In the genomic region with DNA sequence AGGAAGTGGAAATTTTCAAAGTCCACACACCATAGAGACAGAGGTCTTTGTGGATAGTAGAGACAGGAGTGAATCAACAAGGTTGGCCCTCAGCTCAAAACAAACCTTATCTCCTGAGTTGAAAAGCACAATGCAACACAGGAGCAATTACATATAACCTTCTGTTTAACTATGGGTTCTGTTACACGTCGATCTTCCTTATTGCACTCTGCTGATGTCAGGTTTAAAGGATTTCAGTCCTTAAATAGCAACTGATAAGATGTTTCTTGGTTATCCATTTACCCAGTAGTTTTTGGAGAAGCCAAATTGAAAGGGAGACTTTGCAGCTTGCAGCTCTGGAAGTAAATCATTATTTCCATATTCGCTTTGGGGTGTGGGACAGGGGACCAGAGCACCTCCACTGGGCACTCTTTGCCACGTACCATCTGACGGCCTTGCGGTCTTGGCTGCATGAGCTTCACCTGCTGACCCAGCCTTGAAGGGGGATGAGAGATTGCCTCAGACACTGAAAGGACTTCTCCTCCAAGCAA, we compare ENCODE assay signal across 22 cellular contexts. TPM values are rescaled to one million over a fixed set of nuclear protein-coding genes. Genes with fewer than 3 reads are reported as not detected.
A peak's percentile ranks its signal among the peaks of the same experiment; 100 is the strongest.
DNase-seq lines count a peak whose midpoint lies in the region; ATAC-seq and TF ChIP-seq lines count a peak whose summit lies in the region.
"Had no signal": no experiment of that assay in that cellular context is flagged by ENCODE, and none has a peak within 500 bp of the region (broad histone marks: within the 10 kb centered on the region; RNA-seq: fewer than 3 reads in every experiment).

No MANE protein-coding gene starts in this region.

- no peaks in the 10 kb centered on the region for H3K9me3 ChIP-seq in esophagus squamous epithelium
- H3K9me3 ChIP-seq in spleen, result no peaks in the 10 kb centered on the region
- H3K9me3 ChIP-seq: uterus had no signal

- no peaks in the 10 kb centered on the region for H3K27me3 Mint-ChIP-seq in activated naive CD8-positive, alpha-beta T cell treated with anti-CD3 and anti-CD28 coated beads, Interleukin-2, amount 50 U/mL, for 24 hours
- no peaks in the 10 kb centered on the region for H3K27me3 Mint-ChIP-seq in activated naive CD8-positive, alpha-beta T cell treated with anti-CD3 and anti-CD28 coated beads for 36 hours
- H3K27me3 Mint-ChIP-seq: activated B cell treated with CpG ODN at 0.5 μM for 24 hours, naive B cell had no signal

- intact Hi-C loops in esophagus squamous epithelium (cut with DNase I) (no loop called here), spleen (cut with DNase I; ENCODE audit: low total_unique reads) (no loop called here)

- peak overlapping the region; percentile 32 for H3K27ac Mint-ChIP-seq in activated naive CD8-positive, alpha-beta T cell treated with anti-CD3 and anti-CD28 coated beads, Interleukin-2, amount 50 U/mL, for 24 hours
- H3K27ac Mint-ChIP-seq in activated naive CD8-positive, alpha-beta T cell treated with anti-CD3 and anti-CD28 coated beads for 36 hours, result no peak overlapping the region
- H3K27ac Mint-ChIP-seq: activated B cell treated with CpG ODN at 0.5 μM for 24 hours; activated T-cell treated with anti-CD3 and anti-CD28 coated beads, Interleukin-2, amount 50 U/mL, for 72 hours had no signal

- no peak overlapping the region for H3K9ac ChIP-seq in rectal smooth muscle tissue (ENCODE audit: low read length)

- peaks cover 22% of the 10 kb centered on the region for H3K4me1 Mint-ChIP-seq in activated naive CD8-positive, alpha-beta T cell treated with anti-CD3 and anti-CD28 coated beads, Interleukin-2, amount 50 U/mL, for 24 hours
- H3K4me1 Mint-ChIP-seq in activated naive CD8-positive, alpha-beta T cell treated with anti-CD3 and anti-CD28 coated beads for 36 hours, result peaks cover 24% of the 10 kb centered on the region
- H3K4me1 Mint-ChIP-seq: activated B cell treated with CpG ODN at 0.5 μM for 24 hours, brain had no signal

- no peak overlapping the region for H3K4me3 Mint-ChIP-seq in activated naive CD8-positive, alpha-beta T cell treated with anti-CD3 and anti-CD28 coated beads, Interleukin-2, amount 50 U/mL, for 24 hours
- H3K4me3 Mint-ChIP-seq in activated naive CD8-positive, alpha-beta T cell treated with anti-CD3 and anti-CD28 coated beads for 36 hours, result no peak overlapping the region
- H3K4me3 Mint-ChIP-seq: activated B cell treated with CpG ODN at 0.5 μM for 24 hours; activated T-cell treated with anti-CD3 and anti-CD28 coated beads, Interleukin-2, amount 50 U/mL, for 72 hours; brain; naive B cell had no signal

- TF ChIP-seq POLR2A in esophagus squamous epithelium (IDR thresholded peaks at IDR 0.05) (no peak), spleen (IDR thresholded peaks at IDR 0.05) (no peak)

- H3K27me3 ChIP-seq in rectal smooth muscle tissue (ENCODE audit: control insufficient read depth, insufficient read depth, low read length) (no peaks in the 10 kb centered on the region), esophagus squamous epithelium (no peaks in the 10 kb centered on the region), spleen (replicated peaks in 1 of 7) (no peaks in the 10 kb centered on the region)
- H3K27me3 ChIP-seq: foreskin keratinocyte, ovary, uterus had no signal

- TF ChIP-seq CTCF in VCaP (conservative IDR thresholded peaks at IDR 0.05), result no peak
- TF ChIP-seq CTCF in esophagus squamous epithelium (IDR thresholded peaks at IDR 0.05), result no peak
- no peak for TF ChIP-seq CTCF in spleen (IDR thresholded peaks at IDR 0.05 in 8 of 11, conservative IDR thresholded peaks at IDR 0.05 in 3 of 11)

- DNase-seq in activated naive CD8-positive, alpha-beta T cell treated with anti-CD3 and anti-CD28 coated beads, Interleukin-2, amount 50 U/mL, for 24 hours, result no peak
- no peak for DNase-seq in activated naive CD8-positive, alpha-beta T cell treated with anti-CD3 and anti-CD28 coated beads for 36 hours
- DNase-seq in kidney tubule cell (ENCODE audit: low spot score) (peak; percentile 59), HPDE6-E6E7 (ENCODE audit: extremely low spot score) (no peak), esophagus squamous epithelium (lab: John Stamatoyannopoulos, UW) (no peak), spleen (no peak)
- DNase-seq: activated B cell treated with CpG ODN at 0.5 μM for 24 hours; activated T-cell treated with anti-CD3 and anti-CD28 coated beads, Interleukin-2, amount 50 U/mL, for 72 hours; dermis blood vessel endothelial cell; foreskin keratinocyte; GF-D8; naive B cell; NCI-H524 treated with DMSO at 0.1 percent for 48 hours; ovary; stimulated activated CD4-positive, alpha-beta T cell treated with anti-CD3 and anti-CD28 coated beads, Interleukin-4, amount 100 ng/mL, for 4 hours; uterus had no signal

- H3K4me1 ChIP-seq in rectal smooth muscle tissue (ENCODE audit: control insufficient read depth, insufficient read depth, low read length) (no peaks in the 10 kb centered on the region), esophagus squamous epithelium (no peaks in the 10 kb centered on the region), spleen (no peaks in the 10 kb centered on the region)
- H3K4me1 ChIP-seq: foreskin keratinocyte, uterus had no signal

- H3K9me3 Mint-ChIP-seq in activated naive CD8-positive, alpha-beta T cell treated with anti-CD3 and anti-CD28 coated beads, Interleukin-2, amount 50 U/mL, for 24 hours, result no peaks in the 10 kb centered on the region
- H3K9me3 Mint-ChIP-seq in activated naive CD8-positive, alpha-beta T cell treated with anti-CD3 and anti-CD28 coated beads for 36 hours, result no peaks in the 10 kb centered on the region
- H3K9me3 Mint-ChIP-seq: activated B cell treated with CpG ODN at 0.5 μM for 24 hours; activated T-cell treated with anti-CD3 and anti-CD28 coated beads, Interleukin-2, amount 50 U/mL, for 72 hours; brain; naive B cell had no signal

- H3K27ac ChIP-seq in VCaP (peak overlapping the region; percentile 97), rectal smooth muscle tissue (ENCODE audit: low read depth, low read length) (no peak overlapping the region), esophagus squamous epithelium (no peak overlapping the region), spleen (no peak overlapping the region)
- H3K27ac ChIP-seq: C4-2B, foreskin keratinocyte, ovary, skin epidermis, uterus had no signal

- H3K4me3 ChIP-seq in rectal smooth muscle tissue (ENCODE audit: low read length) (peak overlapping the region; percentile 36), esophagus squamous epithelium (no peak overlapping the region), spleen (no peak overlapping the region)
- H3K4me3 ChIP-seq: ovary, skin epidermis, uterus had no signal

- H3K36me3 ChIP-seq in rectal smooth muscle tissue (ENCODE audit: control insufficient read depth, insufficient read depth, low read length) (no peaks in the 10 kb centered on the region), esophagus squamous epithelium (no peaks in the 10 kb centered on the region), spleen (no peaks in the 10 kb centered on the region)
- H3K36me3 ChIP-seq: ovary, uterus had no signal

- WGBS in esophagus squamous epithelium, 2 donors, result 93 to 96% methylated on average over 6 of the region's 6 CpGs
- WGBS in spleen, 5 donors, result 89 to 94% (median 93%) methylated on average over 6 of the region's 6 CpGs

- no peak for ATAC-seq in activated naive CD8-positive, alpha-beta T cell treated with anti-CD3 and anti-CD28 coated beads, Interleukin-2, amount 50 U/mL, for 24 hours
- ATAC-seq: activated naive CD4-positive, alpha-beta T cell treated with anti-CD3 and anti-CD28 coated beads, Interleukin-2, amount 50 U/mL, for 72 hours; activated T-cell treated with anti-CD3 and anti-CD28 coated beads, Interleukin-2, amount 50 U/mL, for 72 hours; foreskin keratinocyte had no signal

- peaks cover 8% of the 10 kb centered on the region for H3K36me3 Mint-ChIP-seq in activated naive CD8-positive, alpha-beta T cell treated with anti-CD3 and anti-CD28 coated beads, Interleukin-2, amount 50 U/mL, for 24 hours (ENCODE audit: low read depth)
- H3K36me3 Mint-ChIP-seq in activated naive CD8-positive, alpha-beta T cell treated with anti-CD3 and anti-CD28 coated beads for 36 hours, result peaks cover 12% of the 10 kb centered on the region
- H3K36me3 Mint-ChIP-seq: brain had no signal

RNA-seq across cellular contexts. Expression of a gene that starts 56.0 kb away (rescaled TPM):
- total RNA-seq in activated naive CD8-positive, alpha-beta T cell treated with anti-CD3 and anti-CD28 coated beads for 36 hours, result 10 to 100 TPM; 47.5 to 48.2 TPM
- total RNA-seq in esophagus squamous epithelium (10 to 100 TPM; 19.5 to 35.2 (median 24.8) TPM), spleen (10 to 100 TPM; 17.4 to 23.9 (median 19.0) TPM)
- 10 to 100 TPM; 11.2 to 19.2 (median 17.6) TPM for polyA plus RNA-seq in spleen
